Comparison of ENCODE assay signal across 9 cellular contexts in the genomic region with DNA sequence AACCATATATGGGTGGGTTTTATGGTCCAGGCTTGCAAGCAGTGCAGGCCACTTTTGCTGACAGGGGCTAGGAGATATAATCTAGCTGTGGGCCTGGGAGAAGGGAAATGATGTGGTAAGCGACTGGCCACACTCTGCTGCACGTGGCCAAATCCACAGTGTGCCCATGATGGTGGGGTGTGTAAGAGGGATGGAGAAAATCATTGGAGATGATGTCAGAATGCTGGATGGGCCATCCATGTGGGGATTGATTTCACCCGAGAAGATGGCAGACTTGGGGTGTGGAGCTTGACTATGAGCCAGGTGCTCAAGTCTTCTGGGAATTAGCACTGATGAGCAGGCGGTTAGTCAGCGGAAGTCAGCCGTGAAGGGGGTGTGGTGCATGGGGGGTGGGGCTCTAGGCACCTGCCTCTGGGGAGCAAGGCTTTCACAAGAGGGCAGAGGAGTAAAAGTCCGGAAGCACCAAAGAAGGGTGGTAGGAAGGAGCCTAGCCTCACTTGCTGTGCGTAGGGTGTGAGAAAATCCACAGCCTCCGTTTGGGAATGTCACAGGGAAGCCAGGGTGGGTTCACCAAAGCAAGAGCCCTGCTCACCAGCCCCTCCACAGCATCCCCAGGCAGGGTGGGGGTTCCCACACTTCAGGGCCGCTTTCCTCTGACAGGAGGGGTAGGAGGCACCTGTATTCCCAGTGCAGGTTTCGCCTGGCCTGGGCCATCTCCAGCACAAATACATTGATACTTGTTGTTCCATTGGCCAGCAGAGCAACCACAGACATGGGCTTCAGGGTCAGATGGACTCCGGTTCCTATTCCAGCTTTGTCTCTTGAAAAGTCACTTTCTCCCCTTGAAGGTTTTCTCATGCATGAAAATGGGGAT. TPM values are rescaled to one million over a fixed set of nuclear protein-coding genes. Genes with fewer than 3 reads are reported as not detected.
DNase-seq lines count a peak whose midpoint lies in the region; ATAC-seq and TF ChIP-seq lines count a peak whose summit lies in the region.
"Had no signal": no experiment of that assay in that cellular context is flagged by ENCODE, and none has a peak within 500 bp of the region (broad histone marks: within the 10 kb centered on the region; RNA-seq: fewer than 3 reads in every experiment).

No MANE protein-coding gene starts in this region.

- no peaks in the 10 kb centered on the region for H3K9me2 ChIP-seq in hepatocyte (replicated peaks; ENCODE audit: insufficient read depth)

- no TSS peak for BruUV-seq in Calu3 (replicated peaks; lab: Mats Ljungman, UMichigan)

- no peak for TF ChIP-seq CTCF in WERI-Rb-1 (IDR thresholded peaks at IDR 0.05; ENCODE audit: low read depth, low read length)
- no peak for TF ChIP-seq CTCF in hepatocyte (IDR thresholded peaks at IDR 0.05; ENCODE audit: poor library complexity)
- TF ChIP-seq CTCF in Calu3 (IDR thresholded peaks at IDR 0.05; ENCODE audit: unreplicated experiment) = no peak

- no peak overlapping the region for H3K27ac ChIP-seq in WERI-Rb-1
- H3K27ac ChIP-seq in hepatocyte = no peak overlapping the region
- H3K27ac ChIP-seq: pancreas had no signal

- ATAC-seq in GM19467 (IDR thresholded peaks at IDR 0.05; ENCODE audit: unreplicated experiment) = peak; percentile 67
- peak; percentile 53 for ATAC-seq in HG03457 (IDR thresholded peaks at IDR 0.05; ENCODE audit: unreplicated experiment)
- no peak for ATAC-seq in left colon
- ATAC-seq: pancreas had no signal

- CTCF ChIA-PET in Calu3 (lab: Charles Lee) = no interaction called here

- H3K4me3 Mint-ChIP-seq in Calu3 (ENCODE audit: low read depth, unreplicated experiment) = no peak overlapping the region

- H3K79me2 ChIP-seq in hepatocyte = no peaks in the 10 kb centered on the region

- H3K36me3 ChIP-seq in WERI-Rb-1 (0 out of 2 replicates have a peak, but pooled peaks cover 6% of the 10 kb centered on the region), hepatocyte (replicated peaks; ENCODE audit: insufficient read depth, low read depth) (no peaks in the 10 kb centered on the region)
- H3K36me3 ChIP-seq: pancreas had no signal

- H3K36me3 Mint-ChIP-seq in Calu3 (ENCODE audit: insufficient read depth, unreplicated experiment) = no peaks in the 10 kb centered on the region

- H3K27me3 Mint-ChIP-seq in Calu3 (ENCODE audit: unreplicated experiment) = no peaks in the 10 kb centered on the region

- H3K9me3 ChIP-seq in WERI-Rb-1 (ENCODE audit: severe bottlenecking) (no peaks in the 10 kb centered on the region), hepatocyte (ENCODE audit: low read depth) (no peaks in the 10 kb centered on the region)
- H3K9me3 ChIP-seq: pancreas had no signal

- intact Hi-C loops in left colon (cut with DNase I, micrococcal nuclease) = no loop called here
- intact Hi-C loops in Calu3 (cut with micrococcal nuclease; ENCODE audit: unreplicated experiment) = no loop called here

- no peaks in the 10 kb centered on the region for H4K20me1 ChIP-seq in hepatocyte (ENCODE audit: insufficient read depth, poor library complexity, severe bottlenecking)

- 90% methylated on average over 12 of the region's 12 CpGs for WGBS in hepatocyte (ENCODE audit: low lambda C conversion rate, missing lambda C conversion rate)

- no peaks in the 10 kb centered on the region for H3K4me1 Mint-ChIP-seq in Calu3 (ENCODE audit: low read depth, unreplicated experiment)

- no peak overlapping the region for H2AFZ ChIP-seq in hepatocyte

- H3K27me3 ChIP-seq in WERI-Rb-1 (ENCODE audit: insufficient read depth, low read depth, severe bottlenecking) (no peaks in the 10 kb centered on the region), hepatocyte (no peaks in the 10 kb centered on the region)
- H3K27me3 ChIP-seq: pancreas had no signal

- DNase-seq in COLO668 (lab: John Stamatoyannopoulos, UW; ENCODE audit: unreplicated experiment) (peak; percentile 70), WERI-Rb-1 (peak; percentile 53), left colon (no peak), hepatocyte (ENCODE audit: low spot score) (no peak), Calu3 (no peak), NCI-H2081 treated with DMSO at 0.1 percent for 48 hours (lab: John Stamatoyannopoulos, UW) (no peak)

- H3K4me3 ChIP-seq in WERI-Rb-1 (ENCODE audit: low read depth, low read length) = no peak overlapping the region
- no peak overlapping the region for H3K4me3 ChIP-seq in hepatocyte
- H3K4me3 ChIP-seq: pancreas had no signal

- H3K4me2 ChIP-seq in hepatocyte = no peak overlapping the region

- no peaks in the 10 kb centered on the region for H3K4me1 ChIP-seq in hepatocyte (ENCODE audit: insufficient read depth)
- H3K4me1 ChIP-seq: pancreas had no signal

- H3K9me3 Mint-ChIP-seq in Calu3 (ENCODE audit: low read depth, unreplicated experiment) = no peaks in the 10 kb centered on the region

- no peak overlapping the region for H3K27ac Mint-ChIP-seq in Calu3 (ENCODE audit: unreplicated experiment)

RNA-seq across cellular contexts. Expression of a gene that starts 44.5 kb away (rescaled TPM):
- 10 to 100 TPM in 1 of 2 donors, 1 to 10 TPM in 1; 6.0 to 12.0 TPM for total RNA-seq in left colon
- total RNA-seq in hepatocyte = 17.6 and 18.0 TPM in 2 replicates
- 25.6 and 28.6 TPM in 2 replicates for polyA plus RNA-seq in hepatocyte
- total RNA-seq in Calu3 (2022) = not detected in 2 replicates

Comparison
In these comparisons a context has a peak if more than half of its experiments do, and no peak if none do; other contexts are left out.
1. DNase-seq: peak in COLO668 (single experiment) and WERI-Rb-1 (single experiment); none in left colon (0 of 2), hepatocyte (single experiment), Calu3 (single experiment) and NCI-H2081 treated with DMSO at 0.1 percent for 48 hours (single experiment).